Comparison of ENCODE assay signal across 21 cellular contexts in genomic region chr6:84026721-84027164, GRCh38. TPM values are rescaled to one million over a fixed set of nuclear protein-coding genes. Genes with fewer than 3 reads are reported as not detected.
A peak's percentile ranks its signal among the peaks of the same experiment; 100 is the strongest.
DNase-seq lines count a peak whose midpoint lies in the region; ATAC-seq and TF ChIP-seq lines count a peak whose summit lies in the region.
"Had no signal": no experiment of that assay in that cellular context is flagged by ENCODE, and none has a peak within 500 bp of the region (broad histone marks: within the 10 kb centered on the region; RNA-seq: fewer than 3 reads in every experiment).

No MANE protein-coding gene starts in this region.

- H3K4me2 ChIP-seq in hepatocyte = peak overlapping the region; percentile 52
- H3K4me2 ChIP-seq in smooth muscle cell = no peak overlapping the region

- H3K27me3 ChIP-seq in RWPE2 (ENCODE audit: insufficient read depth, poor library complexity, severe bottlenecking) (no peaks in the 10 kb centered on the region), hepatocyte (no peaks in the 10 kb centered on the region), smooth muscle cell (ENCODE audit: low read depth) (no peaks in the 10 kb centered on the region)
- H3K27me3 ChIP-seq: brain microvascular endothelial cell had no signal

- no peaks in the 10 kb centered on the region for H4K20me1 ChIP-seq in hepatocyte (ENCODE audit: insufficient read depth, poor library complexity, severe bottlenecking)
- no peaks in the 10 kb centered on the region for H4K20me1 ChIP-seq in smooth muscle cell (ENCODE audit: low read depth)

- DNase-seq in GM03348 (ENCODE audit: low spot score) (peak; percentile 23), RWPE2 (ENCODE audit: low spot score) (no peak), hepatocyte (ENCODE audit: low spot score) (no peak), smooth muscle cell (lab: John Stamatoyannopoulos, UW; ENCODE audit: unreplicated experiment) (no peak), NCI-H526 treated with DMSO at 0.1 percent for 48 hours (lab: John Stamatoyannopoulos, UW) (no peak), ureter (ENCODE audit: low spot score) (no peak)
- DNase-seq: activated CD8-positive, alpha-beta T cell treated with anti-CD3 and anti-CD28 coated beads for 36 hours; activated effector memory CD4-positive, alpha-beta T cell treated with anti-CD3 and anti-CD28 coated beads, Interleukin-2, amount 50 U/mL, for 16 hours; brain microvascular endothelial cell; CD4-positive, alpha-beta T cell; GF-D8; islet precursor cell; NCI-H1105 treated with DMSO at 0.1 percent for 48 hours; NCI-H748 treated with DMSO at 0.1 percent for 48 hours; retina; Right ventricle myocardium superior; stimulated activated CD4-positive, alpha-beta T cell treated with anti-CD3 and anti-CD28 coated beads, Interleukin-4, amount 100 ng/mL, for 4 hours; T-helper 9 cell had no signal

- TF ChIP-seq POLR2A in GM18505 (IDR thresholded peaks at IDR 0.05; ENCODE audit: borderline replicate concordance, extremely low read depth, insufficient read depth, insufficient read length) = no peak

- no peaks in the 10 kb centered on the region for H3K9me2 ChIP-seq in hepatocyte (replicated peaks; ENCODE audit: insufficient read depth)

- H3K79me2 ChIP-seq in hepatocyte (no peaks in the 10 kb centered on the region), smooth muscle cell (ENCODE audit: low read depth) (no peaks in the 10 kb centered on the region)

- ATAC-seq in RWPE2 (ENCODE audit: low read depth) (no peak), GM18505 (IDR thresholded peaks at IDR 0.05; ENCODE audit: unreplicated experiment) (no peak), HG03280 (IDR thresholded peaks at IDR 0.05; ENCODE audit: unreplicated experiment) (no peak)
- ATAC-seq: activated CD8-positive, alpha-beta T cell treated with anti-CD3 and anti-CD28 coated beads for 36 hours; stimulated activated effector memory CD8-positive, alpha-beta T cell treated with anti-CD3 and anti-CD28 coated beads, Interleukin-12 subunit alpha, Interleukin-12 subunit beta, amount 100 ng/mL, for 72 hours had no signal

- H3K9me3 ChIP-seq in RWPE2 (ENCODE audit: severe bottlenecking) (no peaks in the 10 kb centered on the region), hepatocyte (ENCODE audit: low read depth) (no peaks in the 10 kb centered on the region), smooth muscle cell (replicated peaks; ENCODE audit: low read depth) (no peaks in the 10 kb centered on the region)

- H3K9ac ChIP-seq in smooth muscle cell (ENCODE audit: low read depth) = no peak overlapping the region

- H3K4me1 ChIP-seq in RWPE2 (ENCODE audit: insufficient read depth, poor library complexity, severe bottlenecking) (peaks cover 14% of the 10 kb centered on the region), hepatocyte (ENCODE audit: insufficient read depth) (peaks cover 10% of the 10 kb centered on the region), smooth muscle cell (ENCODE audit: low read depth) (no peaks in the 10 kb centered on the region)

- H3K36me3 ChIP-seq in RWPE2 (ENCODE audit: low read depth) (no peaks in the 10 kb centered on the region), hepatocyte (replicated peaks; ENCODE audit: insufficient read depth, low read depth) (no peaks in the 10 kb centered on the region), smooth muscle cell (ENCODE audit: low read depth) (no peaks in the 10 kb centered on the region)
- H3K36me3 ChIP-seq: brain microvascular endothelial cell had no signal

- H2AFZ ChIP-seq in hepatocyte = no peak overlapping the region
- peak overlapping the region; percentile 29 for H2AFZ ChIP-seq in smooth muscle cell (ENCODE audit: low read depth)

- H3K27ac ChIP-seq in RWPE2 (ENCODE audit: poor library complexity, severe bottlenecking) (peak overlapping the region; percentile 80), hepatocyte (no peak overlapping the region), smooth muscle cell (ENCODE audit: low read depth) (no peak overlapping the region)
- H3K27ac ChIP-seq: brain microvascular endothelial cell had no signal

- no peaks in the 10 kb centered on the region for H3F3A ChIP-seq in smooth muscle cell (ENCODE audit: low read depth)

- H3K4me3 ChIP-seq in RWPE2 (ENCODE audit: severe bottlenecking) (no peak overlapping the region), hepatocyte (no peak overlapping the region), smooth muscle cell (no peak overlapping the region)

- WGBS in hepatocyte (ENCODE audit: low lambda C conversion rate, missing lambda C conversion rate) = 67% methylated on average over 5 of the region's 5 CpGs
- 76% methylated on average over 5 of the region's 5 CpGs for WGBS in smooth muscle cell (ENCODE audit: low lambda C conversion rate)

- TF ChIP-seq CTCF in RWPE2 (IDR thresholded peaks at IDR 0.05; ENCODE audit: poor library complexity, severe bottlenecking) (no peak), hepatocyte (IDR thresholded peaks at IDR 0.05; ENCODE audit: poor library complexity) (no peak), smooth muscle cell (IDR thresholded peaks at IDR 0.05; ENCODE audit: borderline replicate concordance, insufficient read depth, poor library complexity, severe bottlenecking) (no peak)

RNA-seq across cellular contexts. Expression of gene MRAP2, which starts 6.8 kb away (rescaled TPM):
- total RNA-seq in hepatocyte (0.88 and 2.5 TPM in 2 replicates), smooth muscle cell (16.7 and 20.5 TPM in 2 replicates), ureter (5.3 TPM)
- polyA plus RNA-seq in hepatocyte (2.2 and 3.2 TPM in 2 replicates), smooth muscle cell (14.0 and 15.0 TPM in 2 replicates)
- total RNA-seq: activated CD8-positive, alpha-beta T cell treated with anti-CD3 and anti-CD28 coated beads for 36 hours; CD4-positive, alpha-beta T cell had no signal
